Comparison of ENCODE assay signal across 1 cellular context in genomic region chr2:20187331-20187730, GRCh38.
TF ChIP-seq lines count a peak whose summit lies in the region.

No MANE protein-coding gene starts in this region.

TF ChIP-seq in HepG2, 621 proteins besides CTCF, POLR2A, EP300 and RAD21 (continued from another document and continues in another):
- TF ChIP-seq PBX3 (CRISPR knock-in tag; IDR thresholded peaks at IDR 0.05; ENCODE audit: borderline replicate concordance) (no peak), ZNF839 (CRISPR knock-in tag; IDR thresholded peaks at IDR 0.05; ENCODE audit: borderline replicate concordance) (no peak), ZNF17 (CRISPR knock-in tag; IDR thresholded peaks at IDR 0.05) (no peak), ZNF710 (CRISPR knock-in tag; IDR thresholded peaks at IDR 0.05; ENCODE audit: borderline replicate concordance) (peak; percentile 71; the same call in 1 of the 2 replicates), SMAD1 (CRISPR knock-in tag; IDR thresholded peaks at IDR 0.05; ENCODE audit: borderline replicate concordance, low read depth) (0 out of 2 replicates have a peak, but pooled peaks have one; percentile 54), PATZ1 (CRISPR knock-in tag; IDR thresholded peaks at IDR 0.05) (0 out of 2 replicates have a peak, but pooled peaks have one; percentile 29), CBX5 (CRISPR knock-in tag; IDR thresholded peaks at IDR 0.05; ENCODE audit: borderline replicate concordance) (no peak), TARDBP (CRISPR knock-in tag; IDR thresholded peaks at IDR 0.05) (0 out of 2 replicates have a peak, but pooled peaks have one; percentile 35), PRDM10 (CRISPR knock-in tag; IDR thresholded peaks at IDR 0.05; ENCODE audit: low read depth) (no peak), CHCHD3 (CRISPR knock-in tag; IDR thresholded peaks at IDR 0.05) (no peak), ZNF646 (CRISPR knock-in tag; IDR thresholded peaks at IDR 0.05) (peak; percentile 60; the same call in 1 of the 2 replicates), KDM5B (CRISPR knock-in tag; IDR thresholded peaks at IDR 0.05; ENCODE audit: borderline replicate concordance) (peak; percentile 63; the same call in 1 of the 2 replicates), ZNF674 (CRISPR knock-in tag; IDR thresholded peaks at IDR 0.05; ENCODE audit: low read depth) (no peak), RXRB (CRISPR knock-in tag; IDR thresholded peaks at IDR 0.05; ENCODE audit: borderline replicate concordance) (no peak), MXD1 (CRISPR knock-in tag; IDR thresholded peaks at IDR 0.05) (0 out of 2 replicates have a peak, but pooled peaks have one; percentile 58), JUNB (CRISPR knock-in tag; IDR thresholded peaks at IDR 0.05; ENCODE audit: borderline replicate concordance) (no peak), MYNN (CRISPR knock-in tag; IDR thresholded peaks at IDR 0.05; ENCODE audit: low read depth) (no peak), FIP1L1 (IDR thresholded peaks at IDR 0.05; ENCODE audit: borderline replicate concordance, insufficient read depth, low read depth, low read length) (no peak), ZNF576 (CRISPR knock-in tag; IDR thresholded peaks at IDR 0.05) (no peak), ZSCAN22 (CRISPR knock-in tag; IDR thresholded peaks at IDR 0.05) (no peak), BRF2 (CRISPR knock-in tag; IDR thresholded peaks at IDR 0.05) (no peak), MYC (CRISPR knock-in tag; IDR thresholded peaks at IDR 0.05; ENCODE audit: borderline replicate concordance) (no peak), STAG1 (CRISPR knock-in tag; IDR thresholded peaks at IDR 0.05) (peak; percentile 33), MYPOP (CRISPR knock-in tag; IDR thresholded peaks at IDR 0.05) (no peak), ZNF709 (CRISPR knock-in tag; IDR thresholded peaks at IDR 0.05) (no peak), BRD4 (CRISPR knock-in tag; IDR thresholded peaks at IDR 0.05) (peak; percentile 33; the same call in 1 of the 2 replicates), CEBPG (CRISPR knock-in tag; IDR thresholded peaks at IDR 0.05) (no peak), BORCS8-MEF2B (CRISPR knock-in tag; IDR thresholded peaks at IDR 0.05) (0 out of 2 replicates have a peak, but pooled peaks have one; percentile 13), ZFAT (CRISPR knock-in tag; conservative IDR thresholded peaks at IDR 0.05) (no peak), MED1 (CRISPR knock-in tag; IDR thresholded peaks at IDR 0.05) (peak; percentile 40; the same call in 1 of the 2 replicates), RCOR2 (CRISPR knock-in tag; IDR thresholded peaks at IDR 0.05) (no peak), SALL1 (CRISPR knock-in tag; IDR thresholded peaks at IDR 0.05) (peak; percentile 47), ZNF33B (CRISPR knock-in tag; IDR thresholded peaks at IDR 0.05) (no peak), ZNF775 (CRISPR knock-in tag; IDR thresholded peaks at IDR 0.05; ENCODE audit: borderline replicate concordance) (no peak), ZNF720 (CRISPR knock-in tag; IDR thresholded peaks at IDR 0.05) (no peak), NFE2L1 (CRISPR knock-in tag; IDR thresholded peaks at IDR 0.05; ENCODE audit: borderline replicate concordance) (0 out of 2 replicates have a peak, but pooled peaks have one; percentile 41), ZNF530 (CRISPR knock-in tag; IDR thresholded peaks at IDR 0.05; ENCODE audit: low read depth) (no peak), FUBP1 (CRISPR knock-in tag; IDR thresholded peaks at IDR 0.05; ENCODE audit: borderline replicate concordance) (0 out of 2 replicates have a peak, but pooled peaks have one; percentile 17), SAP130 (CRISPR knock-in tag; IDR thresholded peaks at IDR 0.05; ENCODE audit: low read depth) (peak; percentile 35; the same call in 1 of the 2 replicates), POLR2AphosphoS5 (IDR thresholded peaks at IDR 0.05; ENCODE audit: low read depth, low read length) (no peak), ZNF564 (CRISPR knock-in tag; IDR thresholded peaks at IDR 0.05) (no peak)
